Comparison of ENCODE assay signal across 8 cellular contexts in genomic region chrX:119235872-119236598, GRCh38. TPM values are rescaled to one million over a fixed set of nuclear protein-coding genes. Genes with fewer than 3 reads are reported as not detected.
DNase-seq lines count a peak whose midpoint lies in the region; ATAC-seq, FAIRE-seq and TF ChIP-seq lines count a peak whose summit lies in the region.

Gene PGRMC1 (plus strand): TSS chrX:119236285. CDS start chrX:119236364, 79 bp downstream.

- H3K4me3 ChIP-seq in kidney (ENCODE audit: low read length in 2 of 2) = peak within 1 kb of the TSS; percentile 92

- H3K9ac ChIP-seq in kidney (ENCODE audit: low read length in 2 of 2) = peak within 1 kb of the TSS; percentile 4 to 85

- TF ChIP-seq CTCF in kidney (IDR thresholded peaks at IDR 0.05; ENCODE audit: borderline replicate concordance, extremely low read depth, insufficient read depth) = no peak

- peak within 1 kb of the TSS; percentile 75 to 76 for H3K27ac ChIP-seq in kidney (ENCODE audit: low read depth in 2 of 2, low read length in 2 of 2)

- peak; percentile 87 for ATAC-seq in GM18861 (IDR thresholded peaks at IDR 0.05; ENCODE audit: unreplicated experiment)
- peak; percentile 92 for ATAC-seq in HG03095 (IDR thresholded peaks at IDR 0.05; ENCODE audit: unreplicated experiment)

- no peak for FAIRE-seq in kidney (lab: Jason Lieb, UNC)

- peaks cover 0 to 5% of the 10 kb centered on the region in 2 donors for H3K4me1 ChIP-seq in kidney (ENCODE audit: control insufficient read depth in 1 of 2, insufficient read depth in 1 of 2, low read depth in 1 of 2, low read length in 2 of 2)

- in situ Hi-C loops in ACHN (cut with HindIII; ENCODE audit: low pct_ligation_motif_present, low pct_unique_long_range_greater_than_20kb, low sequenced_read_pairs) = no loop called here

- intact Hi-C loops in kidney (cut with DNase I) = no loop called here

- DNase-seq in ACHN (peak; percentile 73), NCI-H2227 treated with DMSO at 0.1 percent for 48 hours (lab: John Stamatoyannopoulos, UW) (peak; percentile 87), cerebellum (ENCODE audit: low spot score) (peak; percentile 88), kidney (peak; percentile 94)
- DNase-seq in activated CD4-positive, CD25-positive, alpha-beta regulatory T cell treated with anti-CD3 and anti-CD28 coated beads, Interleukin-2, amount 50 U/mL, for 72 hours = peak; percentile 74
- DNase-seq in stimulated activated CD4-positive, alpha-beta T cell treated with anti-CD3 and anti-CD28 coated beads, Interleukin-15, amount 100 ng/mL, for 24 hours = peak; percentile 81

- no peaks in the 10 kb centered on the region for H3K36me3 ChIP-seq in kidney (ENCODE audit: control insufficient read depth in 1 of 2, insufficient read depth in 2 of 2, low read length in 2 of 2)

- H3K9me3 ChIP-seq in kidney (ENCODE audit: control insufficient read depth in 1 of 2, low read length in 2 of 2) = no peaks in the 10 kb centered on the region

RNA-seq across cellular contexts. Expression of gene PGRMC1, which starts in this region (rescaled TPM):
- total RNA-seq in cerebellum (149 TPM), kidney (118 TPM)
- 181 TPM for polyA plus RNA-seq in kidney (ENCODE audit: insufficient read depth, low read depth, low replicate concordance)

Comparison
In these comparisons a context has a peak if more than half of its experiments do, and no peak if none do; other contexts are left out.
1. Peak in every context shown above with its lines: DNase-seq, ATAC-seq, H3K4me3 ChIP-seq and H3K27ac ChIP-seq.